Comparison of ENCODE assay signal across 13 cellular contexts in the genomic region with DNA sequence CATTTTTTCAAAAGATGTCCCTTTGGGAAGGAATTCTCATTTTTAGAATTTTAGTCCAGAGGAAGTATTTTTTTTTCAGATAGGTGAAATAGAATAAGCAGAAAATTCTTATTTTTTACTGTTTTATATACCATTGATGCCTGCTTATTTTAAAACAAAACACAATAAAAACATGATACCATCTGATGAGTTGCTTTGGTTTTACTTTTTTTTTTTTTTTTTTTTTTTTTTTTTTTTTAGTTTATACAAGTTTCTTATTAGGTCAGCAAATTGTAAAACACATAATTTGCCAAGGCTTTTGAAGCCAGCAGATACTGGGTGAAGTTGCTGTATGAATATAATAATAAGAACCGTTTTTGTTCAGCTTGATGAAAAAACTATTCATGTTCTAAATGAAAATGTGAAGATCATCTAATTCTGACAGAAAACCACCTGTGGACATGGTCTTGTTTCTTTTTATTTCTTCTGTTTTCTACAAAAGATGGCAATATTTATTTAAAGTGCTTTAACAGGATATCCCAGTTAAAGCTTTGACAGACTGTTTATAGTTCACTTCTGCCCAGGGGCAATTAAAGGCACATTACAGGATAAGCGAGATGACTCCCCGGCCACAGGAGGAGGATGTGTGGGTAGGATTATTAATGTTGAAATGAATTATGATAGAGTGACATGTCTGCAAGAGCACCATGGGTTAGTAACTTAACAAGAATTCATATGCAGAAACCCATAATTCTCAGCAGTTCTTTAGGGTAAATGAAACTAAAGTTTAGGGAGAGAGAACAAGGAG. TPM values are rescaled to one million over a fixed set of nuclear protein-coding genes. Genes with fewer than 3 reads are reported as not detected.
DNase-seq lines count a peak whose midpoint lies in the region; ATAC-seq and TF ChIP-seq lines count a peak whose summit lies in the region.
"Had no signal": no experiment of that assay in that cellular context is flagged by ENCODE, and none has a peak within 500 bp of the region (broad histone marks: within the 10 kb centered on the region; RNA-seq: fewer than 3 reads in every experiment).

No MANE protein-coding gene starts in this region.

- H3K36me3 ChIP-seq in H7 (replicated peaks; ENCODE audit: control insufficient read depth, insufficient read depth, low read length) = no peaks in the 10 kb centered on the region

- no peaks in the 10 kb centered on the region for H3K27me3 ChIP-seq in H7 (ENCODE audit: control insufficient read depth, insufficient read depth, low read length)
- H3K27me3 ChIP-seq: SJCRH30 had no signal

- peak; percentile 65 for ATAC-seq in activated CD8-positive, alpha-beta T cell treated with anti-CD3 and anti-CD28 coated beads for 36 hours
- ATAC-seq in HG03432 (IDR thresholded peaks at IDR 0.05; ENCODE audit: unreplicated experiment) = no peak
- no peak for ATAC-seq in HG02970 (IDR thresholded peaks at IDR 0.05; ENCODE audit: low FRiP score, unreplicated experiment)
- ATAC-seq in GM21447 (IDR thresholded peaks at IDR 0.05; ENCODE audit: unreplicated experiment) = no peak

- peak; percentile 68 for DNase-seq in AG09309 (ENCODE audit: low read depth)
- DNase-seq in HCEC 1CT = peak; percentile 76
- DNase-seq in activated CD8-positive, alpha-beta T cell treated with anti-CD3 and anti-CD28 coated beads for 36 hours = peak; percentile 57
- DNase-seq in fibroblast of villous mesenchyme (ENCODE audit: low read depth) = peak; percentile 88
- no peak for DNase-seq in H7
- DNase-seq: amygdala, DMS79, head of caudate nucleus, NCI-H1694 had no signal

- intact Hi-C loops in activated CD8-positive, alpha-beta T cell treated with anti-CD3 and anti-CD28 coated beads for 36 hours (cut with micrococcal nuclease) = no loop called here

- no peak overlapping the region for H3K27ac Mint-ChIP-seq in activated CD8-positive, alpha-beta T cell treated with anti-CD3 and anti-CD28 coated beads for 36 hours

- H3K4me1 Mint-ChIP-seq in activated CD8-positive, alpha-beta T cell treated with anti-CD3 and anti-CD28 coated beads for 36 hours (ENCODE audit: low read depth) = peaks cover 38% of the 10 kb centered on the region

- peaks cover 62% of the 10 kb centered on the region for H3K36me3 Mint-ChIP-seq in activated CD8-positive, alpha-beta T cell treated with anti-CD3 and anti-CD28 coated beads for 36 hours (ENCODE audit: low read depth)

- H3K4me3 Mint-ChIP-seq in activated CD8-positive, alpha-beta T cell treated with anti-CD3 and anti-CD28 coated beads for 36 hours = no peak overlapping the region

- no peak overlapping the region for H3K4me3 ChIP-seq in AG09309 (ENCODE audit: control insufficient read depth, low read depth, low read length)
- H3K4me3 ChIP-seq in fibroblast of villous mesenchyme (ENCODE audit: low read depth, low read length) = no peak overlapping the region
- H3K4me3 ChIP-seq in H7 (ENCODE audit: insufficient read depth, low read depth, low read length) = no peak overlapping the region
- H3K4me3 ChIP-seq: SJCRH30 had no signal

- TF ChIP-seq CTCF in AG09309 (IDR thresholded peaks at IDR 0.05; ENCODE audit: control insufficient read depth, insufficient read depth, low read depth, low read length, missing control alignments) (no peak), fibroblast of villous mesenchyme (IDR thresholded peaks at IDR 0.05; ENCODE audit: insufficient read depth, low read depth, low read length) (no peak)
- TF ChIP-seq CTCF in activated CD8-positive, alpha-beta T cell treated with anti-CD3 and anti-CD28 coated beads for 36 hours (IDR thresholded peaks at IDR 0.05) = no peak

- POLR2A ChIA-PET in activated CD8-positive, alpha-beta T cell treated with anti-CD3 and anti-CD28 coated beads for 36 hours (lab: Charles Lee) = interaction anchor here (2.1 kb wide), 1 partner anchor 15 kb away, joined by 9 read pairs; no protein-coding TSS in a partner anchor

- H3K27me3 Mint-ChIP-seq in activated CD8-positive, alpha-beta T cell treated with anti-CD3 and anti-CD28 coated beads for 36 hours = no peaks in the 10 kb centered on the region

- CTCF ChIA-PET in activated CD8-positive, alpha-beta T cell treated with anti-CD3 and anti-CD28 coated beads for 36 hours (lab: Charles Lee) = interaction anchor here (0.6 to 2.7 kb wide), 3 partner anchors 12 to 211 kb away, joined by 3 to 7 read pairs (median 7); no protein-coding TSS in a partner anchor

- no peaks in the 10 kb centered on the region for H3K9me3 Mint-ChIP-seq in activated CD8-positive, alpha-beta T cell treated with anti-CD3 and anti-CD28 coated beads for 36 hours

RNA-seq across cellular contexts. Expression of a gene that starts 31.1 kb away (rescaled TPM):
- total RNA-seq in activated CD8-positive, alpha-beta T cell treated with anti-CD3 and anti-CD28 coated beads for 36 hours = 10 to 100 TPM; 50.9 to 53.6 TPM
- 0.32 and 0.43 TPM in 2 replicates for total RNA-seq in fibroblast of villous mesenchyme
- 0.94 and 1.8 TPM in 2 replicates for total RNA-seq in H7 (2014; rRNA removed; shearing (Covaris generic))

Comparison
In these comparisons a context has a peak if more than half of its experiments do, and no peak if none do; other contexts are left out.
1. RNA of a gene that starts 31.1 kb away (total RNA-seq): 50.9 to 53.6 TPM in activated CD8-positive, alpha-beta T cell treated with anti-CD3 and anti-CD28 coated beads for 36 hours; 0.94 to 1.8 TPM in H7 and 0.32 to 0.43 TPM in fibroblast of villous mesenchyme; every median in the first group is over 10 times any median in the second.